In genomic region chr2:113891265-113891959, GRCh38 we compare ENCODE assay signal across 9 cellular contexts. TPM values are rescaled to one million over a fixed set of nuclear protein-coding genes. Genes with fewer than 3 reads are reported as not detected.
DNase-seq lines count a peak whose midpoint lies in the region; ATAC-seq and FAIRE-seq lines count a peak whose summit lies in the region.
"Had no signal": no experiment of that assay in that cellular context is flagged by ENCODE, and none has a peak within 500 bp of the region (broad histone marks: within the 10 kb centered on the region; RNA-seq: fewer than 3 reads in every experiment).

No MANE protein-coding gene starts in this region.

- peak overlapping the region; percentile 87 for H3K4me3 Mint-ChIP-seq in central memory CD8-positive, alpha-beta T cell

- H3K4me1 ChIP-seq in ACC112 (ENCODE audit: control insufficient read depth, insufficient read depth, low read length, unreplicated experiment) (peaks cover 67% of the 10 kb centered on the region), HUES48 (ENCODE audit: control insufficient read depth, insufficient read depth, low read length) (peaks cover 58% of the 10 kb centered on the region), mucosa of stomach (ENCODE audit: control insufficient read depth, insufficient read depth, low read length) (peaks cover 47% of the 10 kb centered on the region)

- peaks cover 85% of the 10 kb centered on the region for H3K79me2 ChIP-seq in ACC112 (ENCODE audit: control insufficient read depth, insufficient read depth, low read length, unreplicated experiment)

- H3K27me3 Mint-ChIP-seq in central memory CD8-positive, alpha-beta T cell = no peaks in the 10 kb centered on the region

- H3K27me3 ChIP-seq in ACC112 (ENCODE audit: insufficient read depth, low read length) = no peaks in the 10 kb centered on the region
- H3K27me3 ChIP-seq in HUES48 (ENCODE audit: control insufficient read depth, insufficient read depth, low read length) = no peaks in the 10 kb centered on the region
- no peaks in the 10 kb centered on the region for H3K27me3 ChIP-seq in mucosa of stomach (ENCODE audit: control insufficient read depth, insufficient read depth, low read length)

- H3K36me3 ChIP-seq in ACC112 (ENCODE audit: insufficient read depth, low read length) = no peaks in the 10 kb centered on the region
- no peaks in the 10 kb centered on the region for H3K36me3 ChIP-seq in HUES48 (ENCODE audit: control insufficient read depth, insufficient read depth, low read length)
- H3K36me3 ChIP-seq in mucosa of stomach (ENCODE audit: control insufficient read depth, insufficient read depth, low read length) = no peaks in the 10 kb centered on the region

- H3K36me3 Mint-ChIP-seq in central memory CD8-positive, alpha-beta T cell (ENCODE audit: insufficient read depth) = peaks cover 49% of the 10 kb centered on the region

- H3K9me3 Mint-ChIP-seq in central memory CD8-positive, alpha-beta T cell = no peaks in the 10 kb centered on the region

- peak overlapping the region; percentile 97 for H3K9ac ChIP-seq in HUES48 (ENCODE audit: low read depth, low read length)
- peak overlapping the region; percentile 99 for H3K9ac ChIP-seq in mucosa of stomach (ENCODE audit: low read length)

- H3K9me3 ChIP-seq in HUES48 (ENCODE audit: control insufficient read depth, insufficient read depth, low read length) = no peaks in the 10 kb centered on the region
- H3K9me3 ChIP-seq in mucosa of stomach (ENCODE audit: control insufficient read depth, low read length) = no peaks in the 10 kb centered on the region

- no peak for FAIRE-seq in RCC 7860 (lab: Jason Lieb, UNC)
- FAIRE-seq: TTC549 had no signal

- H2AFZ ChIP-seq in ACC112 (ENCODE audit: low read length, unreplicated experiment) = no peak overlapping the region

- no peak for DNase-seq in central memory CD8-positive, alpha-beta T cell (ENCODE audit: low spot score in 2 of 2)
- no peak for DNase-seq in RCC 7860 (ENCODE audit: low spot score)
- DNase-seq in NCI-H2196 treated with DMSO at 0.1 percent for 48 hours (lab: John Stamatoyannopoulos, UW; ENCODE audit: unreplicated experiment) = no peak
- no peak for DNase-seq in H4 (ENCODE audit: low spot score)

- no peak for ATAC-seq in central memory CD8-positive, alpha-beta T cell (replicated peaks; ENCODE audit: extremely low read depth, poor library complexity, severe bottlenecking)
- ATAC-seq in HG03460 (IDR thresholded peaks at IDR 0.05; ENCODE audit: unreplicated experiment) = no peak

- peak overlapping the region; percentile 95 for H3K4me3 ChIP-seq in ACC112 (ENCODE audit: low read depth, low read length)
- peak overlapping the region; percentile 96 for H3K4me3 ChIP-seq in HUES48 (ENCODE audit: low read depth, low read length)
- peak overlapping the region; percentile 92 for H3K4me3 ChIP-seq in mucosa of stomach (ENCODE audit: low read length)

- H3K27ac ChIP-seq in ACC112 (ENCODE audit: low read depth, low read length) (peak overlapping the region; percentile 93), HUES48 (ENCODE audit: low read depth, low read length) (peak overlapping the region; percentile 100)

- H3K4me1 Mint-ChIP-seq in central memory CD8-positive, alpha-beta T cell = peaks cover 83% of the 10 kb centered on the region

- H3K27ac Mint-ChIP-seq in central memory CD8-positive, alpha-beta T cell (ENCODE audit: low read depth) = peak overlapping the region; percentile 89

RNA-seq across cellular contexts. Expression of gene ACTR3, which starts 1.5 kb away (rescaled TPM):
- total RNA-seq in H4 (2014; rRNA removed; shearing (Covaris generic)) = 307 and 351 TPM in 2 replicates
